Comparison of ENCODE assay signal across 16 cellular contexts in genomic region chr12:103642240-103642864, GRCh38. TPM values are rescaled to one million over a fixed set of nuclear protein-coding genes. Genes with fewer than 3 reads are reported as not detected.
DNase-seq lines count a peak whose midpoint lies in the region; ATAC-seq, FAIRE-seq and TF ChIP-seq lines count a peak whose summit lies in the region.
"Had no signal": no experiment of that assay in that cellular context is flagged by ENCODE, and none has a peak within 500 bp of the region (broad histone marks: within the 10 kb centered on the region; RNA-seq: fewer than 3 reads in every experiment).

No MANE protein-coding gene starts in this region.

- no peak for ATAC-seq in GM18907 (IDR thresholded peaks at IDR 0.05; ENCODE audit: unreplicated experiment)
- no peak for ATAC-seq in GM21528 (IDR thresholded peaks at IDR 0.05; ENCODE audit: low FRiP score, unreplicated experiment)

- 0 out of 2 replicates have a peak, but pooled peaks have one; percentile 13 for TF ChIP-seq CTCF in VCaP (conservative IDR thresholded peaks at IDR 0.05)

- peak overlapping the region; percentile 25; the same call in 1 of the 2 replicates for H3K27ac ChIP-seq in VCaP
- H3K27ac ChIP-seq: BLaER1, KMS-11 had no signal

- no peak for FAIRE-seq in RCC 7860 (lab: Jason Lieb, UNC)
- FAIRE-seq: A204.1, G401.6, GM12891 had no signal

- DNase-seq in COLO668 (lab: John Stamatoyannopoulos, UW; ENCODE audit: unreplicated experiment) (peak; percentile 16), DMS53 treated with DMSO at 0.1 percent for 48 hours (lab: John Stamatoyannopoulos, UW; ENCODE audit: unreplicated experiment) (peak; percentile 48), renal cortical epithelial cell (ENCODE audit: low read depth) (peak; percentile 3), RCC 7860 (ENCODE audit: low spot score) (no peak)
- DNase-seq: Calu3; CD4-positive, alpha-beta memory T cell; GOT3; H9 had no signal

RNA-seq across cellular contexts. Expression of gene STAB2, which starts 55.3 kb away (rescaled TPM):
- total RNA-seq in renal cortical epithelial cell: not detected in 2 replicates
- total RNA-seq: Calu3; CD4-positive, alpha-beta memory T cell had no signal
